Comparison of ENCODE assay signal across 8 cellular contexts in the genomic region with DNA sequence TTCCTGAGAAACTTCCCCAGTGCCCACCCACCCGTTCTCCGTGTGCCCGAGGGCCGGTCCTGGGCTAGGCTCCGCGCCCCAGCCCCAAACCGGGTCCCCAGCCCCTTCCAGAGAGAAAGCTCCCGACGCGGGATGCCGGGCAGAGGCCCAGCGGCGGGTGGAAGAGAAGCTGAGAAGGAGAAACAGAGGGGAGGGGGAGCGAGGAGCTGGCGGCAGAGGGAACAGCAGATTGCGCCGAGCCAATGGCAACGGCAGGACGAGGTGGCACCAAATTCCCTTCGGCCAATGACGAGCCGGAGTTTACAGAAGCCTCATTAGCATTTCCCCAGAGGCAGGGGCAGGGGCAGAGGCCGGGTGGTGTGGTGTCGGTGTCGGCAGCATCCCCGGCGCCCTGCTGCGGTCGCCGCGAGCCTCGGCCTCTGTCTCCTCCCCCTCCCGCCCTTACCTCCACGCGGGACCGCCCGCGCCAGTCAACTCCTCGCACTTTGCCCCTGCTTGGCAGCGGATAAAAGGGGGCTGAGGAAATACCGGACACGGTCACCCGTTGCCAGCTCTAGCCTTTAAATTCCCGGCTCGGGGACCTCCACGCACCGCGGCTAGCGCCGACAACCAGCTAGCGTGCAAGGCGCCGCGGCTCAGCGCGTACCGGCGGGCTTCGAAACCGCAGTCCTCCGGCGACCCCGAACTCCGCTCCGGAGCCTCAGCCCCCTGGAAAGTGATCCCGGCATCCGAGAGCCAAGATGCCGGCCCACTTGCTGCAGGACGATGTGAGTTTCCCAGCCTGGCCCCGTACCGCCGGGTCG. TPM values are rescaled to one million over a fixed set of nuclear protein-coding genes. Genes with fewer than 3 reads are reported as not detected.
DNase-seq lines count a peak whose midpoint lies in the region; ATAC-seq and TF ChIP-seq lines count a peak whose summit lies in the region.

A gene (plus strand): TSS at position 469 of the 803 bp plus-strand sequence. CDS start 272 bp downstream, at position 741.

- CTCF ChIA-PET in GM10248 (lab: Yijun Ruan, JAX) = interaction anchor here (0.9 to 12.6 kb wide), 6 partner anchors 9 to 86 kb away, joined by 3 to 147 read pairs (median 8); a partner anchor contains a TSS
- CTCF ChIA-PET in SK-N-SH (lab: Yijun Ruan, JAX) = interaction anchor here (0.9 to 24.3 kb wide), 11 partner anchors 9 to 179 kb away, joined by 3 to 432 read pairs (median 4); no protein-coding TSS in a partner anchor

- H3K27ac ChIP-seq in SK-N-SH (ENCODE audit: low read depth in 2 of 2, low read length in 1 of 2) (peak within 1 kb of the TSS in 1 of 2 experiments; percentile 94; a peak in 2 of 4 replicates), suprapubic skin (peak within 1 kb of the TSS; percentile 59)

- H3K79me2 ChIP-seq in SK-N-SH (ENCODE audit: insufficient read depth) = no peaks in the 10 kb centered on the region

- TF ChIP-seq EP300 in SK-N-SH (IDR thresholded peaks at IDR 0.05; ENCODE audit: borderline replicate concordance in 1 of 2, low read depth in 1 of 2, low read length in 1 of 2) (0 out of 4 replicates have a peak, but pooled peaks of 1 of the 2 experiments have one; percentile 10), suprapubic skin (IDR thresholded peaks at IDR 0.05) (no peak)

- H3F3A ChIP-seq in SK-N-SH (replicated peaks; ENCODE audit: insufficient read depth) = peaks cover 4% of the 10 kb centered on the region

- TF ChIP-seq RAD21 in SK-N-SH (IDR thresholded peaks at IDR 0.05; ENCODE audit: low read length) = no peak

- no peaks in the 10 kb centered on the region for H3K9me2 ChIP-seq in SK-N-SH

- peak within 1 kb of the TSS; percentile 96 for H3K4me2 ChIP-seq in SK-N-SH

- DNase-seq in GM10248 (ENCODE audit: extremely low spot score) (peak; percentile 95), NCI-H1092 (lab: John Stamatoyannopoulos, UW) (peak; percentile 92), SK-N-SH (peak; percentile 93), glomerular endothelial cell (ENCODE audit: extremely low read depth, low read depth, low spot score) (no peak), occipital lobe (lab: John Stamatoyannopoulos, UW) (peak; percentile 93), suprapubic skin (ENCODE audit: low spot score in 2 of 2) (peak; percentile 77 to 89)
- peak; percentile 79 for DNase-seq in activated naive CD4-positive, alpha-beta T cell treated with anti-CD3 and anti-CD28 coated beads, Interleukin-2, amount 50 U/mL, for 16 hours

- TF ChIP-seq CTCF in GM10248 (IDR thresholded peaks at IDR 0.05; ENCODE audit: control extremely low read depth, extremely low read depth, low read depth, missing control alignments) (no peak), SK-N-SH (IDR thresholded peaks at IDR 0.05) (no peak), suprapubic skin (IDR thresholded peaks at IDR 0.05) (no peak)

- WGBS in SK-N-SH (ENCODE audit: low lambda C conversion rate) = 2% methylated on average over 24 of the region's 73 CpGs
- WGBS in suprapubic skin = 0% methylated on average over 46 of the region's 73 CpGs

- peak within 1 kb of the TSS; percentile 58; the same call in 1 of the 2 replicates for H3K9ac ChIP-seq in SK-N-SH

- H3K27me3 ChIP-seq in SK-N-SH (ENCODE audit: insufficient read depth) (no peaks in the 10 kb centered on the region), suprapubic skin (peaks cover 15% of the 10 kb centered on the region)

- H2AFZ ChIP-seq in SK-N-SH (ENCODE audit: low read depth) = peak within 1 kb of the TSS; percentile 89

- H4K20me1 ChIP-seq in SK-N-SH (ENCODE audit: insufficient read depth) = no peaks in the 10 kb centered on the region

- peak; percentile 93 for ATAC-seq in HG02610 (IDR thresholded peaks at IDR 0.05; ENCODE audit: unreplicated experiment)

- H3K4me3 ChIP-seq in SK-N-SH (ENCODE audit: low read depth in 2 of 2, low read length in 1 of 2) (peak within 1 kb of the TSS; percentile 90 to 95), suprapubic skin (peak within 1 kb of the TSS; percentile 75)

- no peak for TF ChIP-seq POLR2A in suprapubic skin (IDR thresholded peaks at IDR 0.05)

- POLR2A ChIA-PET in GM10248 (lab: Yijun Ruan, JAX) (interaction anchor here (2.3 kb wide), 1 partner anchor 20 kb away, joined by 7 read pairs; no protein-coding TSS in a partner anchor), SK-N-SH (lab: Yijun Ruan, JAX) (interaction anchor here (0.6 to 4.0 kb wide), 17 partner anchors 8 to 172 kb away, joined by 3 to 53 read pairs (median 6); a partner anchor contains a TSS)

- H3K36me3 ChIP-seq in SK-N-SH (replicated peaks in 1 of 2; ENCODE audit: control insufficient read depth in 1 of 2, insufficient read depth in 2 of 2, low read length in 1 of 2) (peaks cover 0 to 32% of the 10 kb centered on the region in 2 experiments), suprapubic skin (no peaks in the 10 kb centered on the region)

- H3K9me3 ChIP-seq in SK-N-SH (no peaks in the 10 kb centered on the region), suprapubic skin (no peaks in the 10 kb centered on the region)

- H3K4me1 ChIP-seq in SK-N-SH (ENCODE audit: control insufficient read depth in 1 of 2, insufficient read depth in 2 of 2, low read depth in 1 of 2, low read length in 1 of 2) (peaks cover 0 to 51% of the 10 kb centered on the region in 2 experiments; a peak in 1 of 4 replicates), suprapubic skin (peaks cover 37% of the 10 kb centered on the region)

TF ChIP-seq in SK-N-SH, 30 proteins besides CTCF, POLR2A, EP300 and RAD21 (continues in another document):
- no peak for TF ChIP-seq JUND (IDR thresholded peaks at IDR 0.05)
- TF ChIP-seq, protein P1, sequence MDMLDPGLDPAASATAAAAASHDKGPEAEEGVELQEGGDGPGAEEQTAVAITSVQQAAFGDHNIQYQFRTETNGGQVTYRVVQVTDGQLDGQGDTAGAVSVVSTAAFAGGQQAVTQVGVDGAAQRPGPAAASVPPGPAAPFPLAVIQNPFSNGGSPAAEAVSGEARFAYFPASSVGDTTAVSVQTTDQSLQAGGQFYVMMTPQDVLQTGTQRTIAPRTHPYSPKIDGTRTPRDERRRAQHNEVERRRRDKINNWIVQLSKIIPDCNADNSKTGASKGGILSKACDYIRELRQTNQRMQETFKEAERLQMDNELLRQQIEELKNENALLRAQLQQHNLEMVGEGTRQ (IDR thresholded peaks at IDR 0.05; ENCODE audit: borderline replicate concordance, low read depth, low read length) = no peak
- TF ChIP-seq MXI1 (IDR thresholded peaks at IDR 0.05; ENCODE audit: low read depth, low read length) = peak; percentile 73
- peak; percentile 65; the same call in 1 of the 2 replicates for TF ChIP-seq POLR2AphosphoS5 (IDR thresholded peaks at IDR 0.05; ENCODE audit: low read depth, low read length)
- peak; percentile 54; the same call in 1 of the 2 replicates for TF ChIP-seq TAF1 (IDR thresholded peaks at IDR 0.05; ENCODE audit: borderline replicate concordance, low read depth, low read length)
- no peak for TF ChIP-seq NRF1 (IDR thresholded peaks at IDR 0.05; ENCODE audit: low read depth, low read length)
- no peak for TF ChIP-seq SIN3A (IDR thresholded peaks at IDR 0.05; ENCODE audit: borderline replicate concordance, low read depth, low read length)
- TF ChIP-seq NFIC (IDR thresholded peaks at IDR 0.05; ENCODE audit: borderline replicate concordance) = no peak
- peak; percentile 62 for TF ChIP-seq CHD2 (IDR thresholded peaks at IDR 0.05; ENCODE audit: low read length, partially characterized antibody)
- no peak for TF ChIP-seq FOXM1 (IDR thresholded peaks at IDR 0.05; ENCODE audit: low read depth)
- no peak for TF ChIP-seq GATA2 (CRISPR knock-in tag; IDR thresholded peaks at IDR 0.05)
- TF ChIP-seq MEF2A (IDR thresholded peaks at IDR 0.05; ENCODE audit: borderline replicate concordance, low read depth) = no peak
- TF ChIP-seq ELF1 (IDR thresholded peaks at IDR 0.05) = no peak
- no peak for TF ChIP-seq SMC3 (IDR thresholded peaks at IDR 0.05; ENCODE audit: low read depth, low read length)
- TF ChIP-seq, protein P2, sequence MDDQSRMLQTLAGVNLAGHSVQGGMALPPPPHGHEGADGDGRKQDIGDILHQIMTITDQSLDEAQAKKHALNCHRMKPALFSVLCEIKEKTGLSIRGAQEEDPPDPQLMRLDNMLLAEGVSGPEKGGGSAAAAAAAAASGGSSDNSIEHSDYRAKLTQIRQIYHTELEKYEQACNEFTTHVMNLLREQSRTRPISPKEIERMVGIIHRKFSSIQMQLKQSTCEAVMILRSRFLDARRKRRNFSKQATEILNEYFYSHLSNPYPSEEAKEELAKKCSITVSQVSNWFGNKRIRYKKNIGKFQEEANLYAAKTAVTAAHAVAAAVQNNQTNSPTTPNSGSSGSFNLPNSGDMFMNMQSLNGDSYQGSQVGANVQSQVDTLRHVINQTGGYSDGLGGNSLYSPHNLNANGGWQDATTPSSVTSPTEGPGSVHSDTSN (IDR thresholded peaks at IDR 0.05) = no peak
- TF ChIP-seq, protein P3, sequence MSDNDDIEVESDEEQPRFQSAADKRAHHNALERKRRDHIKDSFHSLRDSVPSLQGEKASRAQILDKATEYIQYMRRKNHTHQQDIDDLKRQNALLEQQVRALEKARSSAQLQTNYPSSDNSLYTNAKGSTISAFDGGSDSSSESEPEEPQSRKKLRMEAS (IDR thresholded peaks at IDR 0.05; ENCODE audit: low read depth) = peak; percentile 42; the same call in 1 of the 2 replicates
- TF ChIP-seq YY1 (IDR thresholded peaks at IDR 0.05; ENCODE audit: low read depth) = no peak
- TF ChIP-seq RCOR1 (IDR thresholded peaks at IDR 0.05; ENCODE audit: low read length) = no peak
- TF ChIP-seq, protein P4, sequence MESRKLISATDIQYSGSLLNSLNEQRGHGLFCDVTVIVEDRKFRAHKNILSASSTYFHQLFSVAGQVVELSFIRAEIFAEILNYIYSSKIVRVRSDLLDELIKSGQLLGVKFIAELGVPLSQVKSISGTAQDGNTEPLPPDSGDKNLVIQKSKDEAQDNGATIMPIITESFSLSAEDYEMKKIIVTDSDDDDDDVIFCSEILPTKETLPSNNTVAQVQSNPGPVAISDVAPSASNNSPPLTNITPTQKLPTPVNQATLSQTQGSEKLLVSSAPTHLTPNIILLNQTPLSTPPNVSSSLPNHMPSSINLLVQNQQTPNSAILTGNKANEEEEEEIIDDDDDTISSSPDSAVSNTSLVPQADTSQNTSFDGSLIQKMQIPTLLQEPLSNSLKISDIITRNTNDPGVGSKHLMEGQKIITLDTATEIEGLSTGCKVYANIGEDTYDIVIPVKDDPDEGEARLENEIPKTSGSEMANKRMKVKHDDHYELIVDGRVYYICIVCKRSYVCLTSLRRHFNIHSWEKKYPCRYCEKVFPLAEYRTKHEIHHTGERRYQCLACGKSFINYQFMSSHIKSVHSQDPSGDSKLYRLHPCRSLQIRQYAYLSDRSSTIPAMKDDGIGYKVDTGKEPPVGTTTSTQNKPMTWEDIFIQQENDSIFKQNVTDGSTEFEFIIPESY (IDR thresholded peaks at IDR 0.05; ENCODE audit: borderline replicate concordance, low read depth) = no peak

RNA-seq across cellular contexts. Expression of the gene that starts here (rescaled TPM):
- 19.7 and 26.4 TPM in 2 replicates for polyA plus RNA-seq in SK-N-SH (2012; rRNA removed)
- 20.6 and 24.4 TPM in 2 replicates for polyA plus RNA-seq in SK-N-SH (2012; cell fraction: cytosol; rRNA removed)
- 7.8 and 12.2 TPM in 2 replicates for polyA plus RNA-seq in SK-N-SH (2012; cell fraction: nucleus; rRNA removed)
- total RNA-seq in glomerular endothelial cell (140 and 142 TPM in 2 replicates), occipital lobe (123 TPM), suprapubic skin (10 to 100 TPM; 24.3 to 53.9 (median 49.7) TPM)
